39 cellular contexts compared by ENCODE assay signal in genomic region chr10:13309792-13310191, GRCh38.
"Had no signal": no experiment of that assay in that cellular context is flagged by ENCODE, and none has a peak within 500 bp of the region (broad histone marks: within the 10 kb centered on the region; RNA-seq: fewer than 3 reads in every experiment).

No MANE protein-coding gene starts in this region.

- H3K4me3 ChIP-seq: adrenal gland, ascending aorta, body of pancreas, breast epithelium, cardiac muscle cell had no signal

- H3K9me3 ChIP-seq: adrenal gland, ascending aorta, body of pancreas, breast epithelium had no signal

- H3K36me3 ChIP-seq: adrenal gland, ascending aorta, brain microvascular endothelial cell, breast epithelium, cardiac muscle cell had no signal

- H3K27ac ChIP-seq: adrenal gland, ascending aorta, body of pancreas, brain microvascular endothelial cell, breast epithelium, cardiac muscle cell had no signal

- H3K4me3 Mint-ChIP-seq: activated naive CD4-positive, alpha-beta T cell treated with anti-CD3 and anti-CD28 coated beads for 36 hours; activated naive CD4-positive, alpha-beta T cell treated with anti-CD3 and anti-CD28 coated beads, Interleukin-2, amount 10 ng/mL, durations not matched to agents 7 days and 5 days; activated naive CD4-positive, alpha-beta T cell treated with anti-CD3 and anti-CD28 coated beads, Interleukin-2, amount 50 U/mL, for 24 hours; activated naive CD8-positive, alpha-beta T cell; activated naive CD8-positive, alpha-beta T cell treated with anti-CD3 and anti-CD28 coated beads for 36 hours; activated naive CD8-positive, alpha-beta T cell treated with anti-CD3 and anti-CD28 coated beads, Interleukin-2, amount 10 ng/mL, durations not matched to agents 7 days and 5 days; activated naive CD8-positive, alpha-beta T cell treated with anti-CD3 and anti-CD28 coated beads, Interleukin-2, amount 50 U/mL, for 24 hours; activated T-cell treated with anti-CD3 and anti-CD28 coated beads, Interleukin-2, amount 50 U/mL, for 24 hours; activated T-cell treated with anti-CD3 and anti-CD28 coated beads, Interleukin-2, amount 50 U/mL, for 4 hours; activated T-cell treated with anti-CD3 and anti-CD28 coated beads, Interleukin-2, amount 50 U/mL, for 72 hours; activated T-helper 1 cell treated with anti-CD3 and anti-CD28 coated beads, Interleukin-12 subunit alpha, Interleukin-12 subunit beta, Interleukin-2, Interleukin-4 antibody, amounts not matched to agents 30 ng/mL and 10 ng/mL and 1 ng/mL, durations not matched to agents 14 hours and 24 hours and 36 hours; activated T-helper 17 cell treated with anti-CD3 and anti-CD28 coated beads, Interleukin-2, amount 50 U/mL, for 72 hours; brain; central memory CD8-positive, alpha-beta T cell had no signal

- H3K4me1 ChIP-seq: adrenal gland, ascending aorta, body of pancreas, breast epithelium had no signal

- DNase-seq: activated effector memory CD4-positive, alpha-beta T cell treated with Interleukin-2 at 50 U/mL for 16 hours; activated gamma-delta T cell; activated gamma-delta T cell treated with Interleukin-2 at 50 U/mL for 16 hours; activated naive CD4-positive, alpha-beta T cell; activated naive CD4-positive, alpha-beta T cell treated with anti-CD3 and anti-CD28 coated beads for 36 hours; activated naive CD4-positive, alpha-beta T cell treated with anti-CD3 and anti-CD28 coated beads, Interleukin-2, amount 10 ng/mL, durations not matched to agents 7 days and 5 days; activated naive CD4-positive, alpha-beta T cell treated with anti-CD3 and anti-CD28 coated beads, Interleukin-2, amount 50 U/mL, for 16 hours; activated naive CD4-positive, alpha-beta T cell treated with Interleukin-2 at 50 U/mL for 16 hours; activated naive CD8-positive, alpha-beta T cell treated with anti-CD3 and anti-CD28 coated beads for 36 hours; activated naive CD8-positive, alpha-beta T cell treated with anti-CD3 and anti-CD28 coated beads, Interleukin-2, amount 10 ng/mL, durations not matched to agents 7 days and 5 days; activated naive CD8-positive, alpha-beta T cell treated with anti-CD3 and anti-CD28 coated beads, Interleukin-2, amount 50 U/mL, for 24 hours; activated T-cell treated with anti-CD3 and anti-CD28 coated beads, Interleukin-2, amount 50 U/mL, for 1 hour; activated T-cell treated with anti-CD3 and anti-CD28 coated beads, Interleukin-2, amount 50 U/mL, for 24 hours; activated T-cell treated with anti-CD3 and anti-CD28 coated beads, Interleukin-2, amount 50 U/mL, for 4 hours; activated T-cell treated with anti-CD3 and anti-CD28 coated beads, Interleukin-2, amount 50 U/mL, for 48 hours; activated T-cell treated with anti-CD3 and anti-CD28 coated beads, Interleukin-2, amount 50 U/mL, for 72 hours; adrenal gland; amniotic stem cell; amygdala; anterior cingulate cortex; aorta; body of pancreas; brain microvascular endothelial cell; caudate nucleus; central memory CD4-positive, alpha-beta T cell; cerebellar nuclear complex had no signal

- H3K27ac Mint-ChIP-seq: activated naive CD4-positive, alpha-beta T cell treated with anti-CD3 and anti-CD28 coated beads for 36 hours; activated naive CD4-positive, alpha-beta T cell treated with anti-CD3 and anti-CD28 coated beads, Interleukin-2, amount 10 ng/mL, durations not matched to agents 7 days and 5 days; activated naive CD4-positive, alpha-beta T cell treated with anti-CD3 and anti-CD28 coated beads, Interleukin-2, amount 50 U/mL, for 24 hours; activated naive CD4-positive, alpha-beta T cell treated with anti-CD3 and anti-CD28 coated beads, Interleukin-2, amount 50 U/mL, for 72 hours; activated naive CD8-positive, alpha-beta T cell; activated naive CD8-positive, alpha-beta T cell treated with anti-CD3 and anti-CD28 coated beads for 36 hours; activated naive CD8-positive, alpha-beta T cell treated with anti-CD3 and anti-CD28 coated beads, Interleukin-2, amount 10 ng/mL, durations not matched to agents 7 days and 5 days; activated naive CD8-positive, alpha-beta T cell treated with anti-CD3 and anti-CD28 coated beads, Interleukin-2, amount 50 U/mL, for 24 hours; activated T-cell treated with anti-CD3 and anti-CD28 coated beads, Interleukin-2, amount 50 U/mL, for 24 hours; activated T-cell treated with anti-CD3 and anti-CD28 coated beads, Interleukin-2, amount 50 U/mL, for 72 hours; activated T-helper 1 cell treated with anti-CD3 and anti-CD28 coated beads, Interleukin-12 subunit alpha, Interleukin-12 subunit beta, Interleukin-2, Interleukin-4 antibody, amounts not matched to agents 30 ng/mL and 10 ng/mL and 1 ng/mL, durations not matched to agents 14 hours and 24 hours and 36 hours; activated T-helper 17 cell treated with anti-CD3 and anti-CD28 coated beads, Interleukin-2, amount 50 U/mL, for 72 hours; activated T-helper 2 cell treated with anti-CD3 and anti-CD28 coated beads, Interferon-gamma antibody, Interleukin-2, Interleukin-4, amounts not matched to agents 10 μg/mL and 5 μg/mL and 100 μg/mL, durations not matched to agents 14 hours and 24 hours and 36 hours; brain had no signal

- ATAC-seq: activated naive CD4-positive, alpha-beta T cell treated with anti-CD3 and anti-CD28 coated beads, Interleukin-2, amount 50 U/mL, for 72 hours; activated naive CD8-positive, alpha-beta T cell treated with anti-CD3 and anti-CD28 coated beads, Interleukin-2, amount 50 U/mL, for 24 hours; activated T-cell treated with anti-CD3 and anti-CD28 coated beads, Interleukin-2, amount 50 U/mL, for 4 hours; activated T-cell treated with anti-CD3 and anti-CD28 coated beads, Interleukin-2, amount 50 U/mL, for 72 hours; activated T-helper 17 cell treated with anti-CD3 and anti-CD28 coated beads, Interleukin-2, amount 50 U/mL, for 72 hours; body of pancreas had no signal

- H3K9me3 Mint-ChIP-seq: activated naive CD4-positive, alpha-beta T cell treated with anti-CD3 and anti-CD28 coated beads for 36 hours; activated naive CD4-positive, alpha-beta T cell treated with anti-CD3 and anti-CD28 coated beads, Interleukin-2, amount 10 ng/mL, durations not matched to agents 7 days and 5 days; activated naive CD4-positive, alpha-beta T cell treated with anti-CD3 and anti-CD28 coated beads, Interleukin-2, amount 50 U/mL, for 24 hours; activated naive CD4-positive, alpha-beta T cell treated with anti-CD3 and anti-CD28 coated beads, Interleukin-2, amount 50 U/mL, for 72 hours; activated naive CD8-positive, alpha-beta T cell treated with anti-CD3 and anti-CD28 coated beads for 36 hours; activated naive CD8-positive, alpha-beta T cell treated with anti-CD3 and anti-CD28 coated beads, Interleukin-2, amount 10 ng/mL, durations not matched to agents 7 days and 5 days; activated naive CD8-positive, alpha-beta T cell treated with anti-CD3 and anti-CD28 coated beads, Interleukin-2, amount 50 U/mL, for 24 hours; activated T-cell treated with anti-CD3 and anti-CD28 coated beads, Interleukin-2, amount 50 U/mL, for 24 hours; activated T-cell treated with anti-CD3 and anti-CD28 coated beads, Interleukin-2, amount 50 U/mL, for 4 hours; activated T-cell treated with anti-CD3 and anti-CD28 coated beads, Interleukin-2, amount 50 U/mL, for 72 hours; activated T-helper 1 cell treated with anti-CD3 and anti-CD28 coated beads, Interleukin-12 subunit alpha, Interleukin-12 subunit beta, Interleukin-2, Interleukin-4 antibody, amounts not matched to agents 30 ng/mL and 10 ng/mL and 1 ng/mL, durations not matched to agents 14 hours and 24 hours and 36 hours; activated T-helper 17 cell treated with anti-CD3 and anti-CD28 coated beads, Interleukin-2, amount 50 U/mL, for 72 hours; activated T-helper 2 cell treated with anti-CD3 and anti-CD28 coated beads, Interferon-gamma antibody, Interleukin-2, Interleukin-4, amounts not matched to agents 10 μg/mL and 5 μg/mL and 100 μg/mL, durations not matched to agents 14 hours and 24 hours and 36 hours; brain; central memory CD8-positive, alpha-beta T cell had no signal

- H3K27me3 Mint-ChIP-seq: activated naive CD4-positive, alpha-beta T cell treated with anti-CD3 and anti-CD28 coated beads, Interleukin-2, amount 10 ng/mL, durations not matched to agents 7 days and 5 days; activated naive CD4-positive, alpha-beta T cell treated with anti-CD3 and anti-CD28 coated beads, Interleukin-2, amount 50 U/mL, for 24 hours; activated naive CD8-positive, alpha-beta T cell; activated naive CD8-positive, alpha-beta T cell treated with anti-CD3 and anti-CD28 coated beads for 36 hours; activated naive CD8-positive, alpha-beta T cell treated with anti-CD3 and anti-CD28 coated beads, Interleukin-2, amount 10 ng/mL, durations not matched to agents 7 days and 5 days; activated naive CD8-positive, alpha-beta T cell treated with anti-CD3 and anti-CD28 coated beads, Interleukin-2, amount 50 U/mL, for 24 hours; activated T-cell treated with anti-CD3 and anti-CD28 coated beads, Interleukin-2, amount 50 U/mL, for 24 hours; activated T-helper 17 cell treated with anti-CD3 and anti-CD28 coated beads, Interleukin-2, amount 50 U/mL, for 72 hours; brain; central memory CD8-positive, alpha-beta T cell had no signal

- FAIRE-seq: astrocyte, bronchial epithelial cell had no signal

- H3K4me1 Mint-ChIP-seq: activated naive CD4-positive, alpha-beta T cell treated with anti-CD3 and anti-CD28 coated beads, Interleukin-2, amount 10 ng/mL, durations not matched to agents 7 days and 5 days; activated naive CD4-positive, alpha-beta T cell treated with anti-CD3 and anti-CD28 coated beads, Interleukin-2, amount 50 U/mL, for 24 hours; activated naive CD8-positive, alpha-beta T cell treated with anti-CD3 and anti-CD28 coated beads for 36 hours; activated naive CD8-positive, alpha-beta T cell treated with anti-CD3 and anti-CD28 coated beads, Interleukin-2, amount 10 ng/mL, durations not matched to agents 7 days and 5 days; activated naive CD8-positive, alpha-beta T cell treated with anti-CD3 and anti-CD28 coated beads, Interleukin-2, amount 50 U/mL, for 24 hours; activated T-helper 17 cell treated with anti-CD3 and anti-CD28 coated beads, Interleukin-2, amount 50 U/mL, for 72 hours; brain; central memory CD8-positive, alpha-beta T cell had no signal

- H3K36me3 Mint-ChIP-seq: activated naive CD4-positive, alpha-beta T cell treated with anti-CD3 and anti-CD28 coated beads, Interleukin-2, amount 10 ng/mL, durations not matched to agents 7 days and 5 days; activated naive CD4-positive, alpha-beta T cell treated with anti-CD3 and anti-CD28 coated beads, Interleukin-2, amount 50 U/mL, for 72 hours; activated naive CD8-positive, alpha-beta T cell treated with anti-CD3 and anti-CD28 coated beads for 36 hours; activated naive CD8-positive, alpha-beta T cell treated with anti-CD3 and anti-CD28 coated beads, Interleukin-2, amount 10 ng/mL, durations not matched to agents 7 days and 5 days; brain had no signal

- H3K27me3 ChIP-seq: adrenal gland, ascending aorta, body of pancreas, brain microvascular endothelial cell, breast epithelium, cardiac muscle cell had no signal
